In genomic region chr10:18204050-18204449, GRCh38 we compare ENCODE assay signal across 18 cellular contexts.
A peak's percentile ranks its signal among the peaks of the same experiment; 100 is the strongest.
DNase-seq lines count a peak whose midpoint lies in the region; ATAC-seq and TF ChIP-seq lines count a peak whose summit lies in the region.
"Had no signal": no experiment of that assay in that cellular context is flagged by ENCODE, and none has a peak within 500 bp of the region (broad histone marks: within the 10 kb centered on the region; RNA-seq: fewer than 3 reads in every experiment).

No MANE protein-coding gene starts in this region.

- no peak overlapping the region for H3K4me3 ChIP-seq in fibroblast of lung (replicated peaks in 1 of 4; ENCODE audit: control extremely low read depth in 1 of 4, insufficient read depth in 1 of 4, low read depth in 3 of 4, low read length in 4 of 4)
- H3K4me3 ChIP-seq: Peyer's patch, psoas muscle had no signal

- no peaks in the 10 kb centered on the region for H4K20me1 ChIP-seq in fibroblast of lung (ENCODE audit: control insufficient read depth, extremely low read depth, insufficient read depth, low read length)

- H3K4me1 ChIP-seq in fibroblast of lung (ENCODE audit: control insufficient read depth, extremely low read depth, insufficient read depth, low read length): peaks cover 2% of the 10 kb centered on the region
- H3K4me1 ChIP-seq: Peyer's patch, psoas muscle had no signal

- no peaks in the 10 kb centered on the region for H3K27me3 ChIP-seq in fibroblast of lung (ENCODE audit: control insufficient read depth, insufficient read depth, low read length)
- H3K27me3 ChIP-seq: Peyer's patch had no signal

- no peak overlapping the region for H3K27ac ChIP-seq in fibroblast of lung (ENCODE audit: insufficient read depth, low read length)
- H3K27ac ChIP-seq: psoas muscle had no signal

- no peaks in the 10 kb centered on the region for H3K9me3 ChIP-seq in fibroblast of lung (ENCODE audit: control insufficient read depth, insufficient read depth, low read depth, low read length)
- H3K9me3 ChIP-seq: Peyer's patch, psoas muscle had no signal

- ATAC-seq in HG02870 (IDR thresholded peaks at IDR 0.05; ENCODE audit: unreplicated experiment) (no peak), HG02852 (IDR thresholded peaks at IDR 0.05; ENCODE audit: unreplicated experiment) (no peak)
- ATAC-seq: activated T-cell treated with anti-CD3 and anti-CD28 coated beads, Interleukin-2, amount 50 U/mL, for 4 hours; natural killer cell treated with Interleukin-12 subunit alpha and Interleukin-12 subunit beta and Interleukin-15 and Interleukin-18, amount 100 ng/mL, for 72 hours; psoas muscle had no signal

- no peak overlapping the region for H2AFZ ChIP-seq in fibroblast of lung (ENCODE audit: low read length)

- TF ChIP-seq CTCF in fibroblast of lung (conservative IDR thresholded peaks at IDR 0.05 in 1 of 2, IDR thresholded peaks at IDR 0.05 in 1 of 2; ENCODE audit: low read depth in 1 of 2, low read length in 2 of 2): no peak

- no peak overlapping the region for H3K4me2 ChIP-seq in fibroblast of lung (ENCODE audit: extremely low read depth, insufficient read depth, low read length)

- DNase-seq in NCI-H2171 treated with DMSO at 0.1 percent for 48 hours (lab: John Stamatoyannopoulos, UW) (peak; percentile 18), NCI-H2171 (lab: John Stamatoyannopoulos, UW) (no peak), OCI-M1 (lab: John Stamatoyannopoulos, UW) (peak; percentile 22), fibroblast of lung (ENCODE audit: low read depth in 2 of 2) (peak; percentile 22 to 40), superior temporal gyrus (ENCODE audit: extremely low spot score) (peak; percentile 39), NCI-H510A (lab: John Stamatoyannopoulos, UW) (no peak)
- DNase-seq: activated CD4-positive, alpha-beta memory T cell treated with anti-CD3 and anti-CD28 coated beads for 36 hours; activated naive CD8-positive, alpha-beta T cell treated with anti-CD3 and anti-CD28 coated beads for 36 hours; activated T-cell treated with anti-CD3 and anti-CD28 coated beads, Interleukin-2, amount 50 U/mL, for 4 hours; mammary epithelial cell; NCI-H82; Peyer's patch; psoas muscle; stimulated activated naive CD4-positive, alpha-beta T cell; SW 1271 had no signal

- no peaks in the 10 kb centered on the region for H3K36me3 ChIP-seq in fibroblast of lung (ENCODE audit: control insufficient read depth, insufficient read depth, low read length)
- H3K36me3 ChIP-seq: Peyer's patch had no signal

- H3K79me2 ChIP-seq in fibroblast of lung (ENCODE audit: control insufficient read depth, insufficient read depth, low read length): no peaks in the 10 kb centered on the region

- no peak overlapping the region for H3K9ac ChIP-seq in fibroblast of lung (ENCODE audit: insufficient read depth, low read length)

Comparison
In these comparisons a context has a peak if more than half of its experiments do, and no peak if none do; other contexts are left out.
1. DNase-seq: peak in NCI-H2171 treated with DMSO at 0.1 percent for 48 hours (single experiment), OCI-M1 (single experiment), fibroblast of lung (2 of 2) and superior temporal gyrus (single experiment); none in NCI-H2171 (single experiment) and NCI-H510A (single experiment).